4 cellular contexts compared by ENCODE assay signal in genomic region chr16:64579712-64580111, GRCh38.
TF ChIP-seq lines count a peak whose summit lies in the region.

No MANE protein-coding gene starts in this region.

TF ChIP-seq in HepG2, 621 proteins besides CTCF, POLR2A, EP300 and RAD21 (continues in another document):
- TF ChIP-seq FOXJ3 (CRISPR knock-in tag; IDR thresholded peaks at IDR 0.05; ENCODE audit: borderline replicate concordance): no peak
- TF ChIP-seq CEBPB (IDR thresholded peaks at IDR 0.05; ENCODE audit: borderline replicate concordance, low read depth, low read length): peak; percentile 27; the same call in 1 of the 2 replicates
- TF ChIP-seq CENPBD1 (CRISPR knock-in tag; IDR thresholded peaks at IDR 0.05; ENCODE audit: borderline replicate concordance, low read depth): no peak

TF ChIP-seq in IMR-90, 13 proteins besides CTCF, POLR2A, EP300 and RAD21:
- TF ChIP-seq USF2 (IDR thresholded peaks at IDR 0.05; ENCODE audit: low read depth, low read length) (no peak), CEBPB (IDR thresholded peaks at IDR 0.05; ENCODE audit: low read depth, low read length) (peak; percentile 37; the same call in 1 of the 2 replicates)
TF ChIP-seq in IMR-90: peak in this region for 1.

TF ChIP-seq in GM12878, 131 proteins besides CTCF, POLR2A, EP300 and RAD21:
- no peak for TF ChIP-seq NBN (IDR thresholded peaks at IDR 0.05)
- no peak for TF ChIP-seq SMAD1 (IDR thresholded peaks at IDR 0.05; ENCODE audit: low read depth, partially characterized antibody)
- TF ChIP-seq BHLHE40 (IDR thresholded peaks at IDR 0.05; ENCODE audit: borderline replicate concordance in 1 of 2, low read depth in 2 of 2, low read length in 1 of 2): no peak
- no peak for TF ChIP-seq FOXK2 (IDR thresholded peaks at IDR 0.05)
- no peak for TF ChIP-seq CEBPB (IDR thresholded peaks at IDR 0.05; ENCODE audit: borderline replicate concordance in 1 of 2, low read depth in 2 of 2, low read length in 2 of 2)
- TF ChIP-seq ATF7 (IDR thresholded peaks at IDR 0.05; ENCODE audit: low read depth): 0 out of 2 replicates have a peak, but pooled peaks have one; percentile 40

TF ChIP-seq in H1, 55 proteins besides CTCF, POLR2A, EP300 and RAD21:
- TF ChIP-seq SRF (IDR thresholded peaks at IDR 0.05; ENCODE audit: low read depth, low read length): no peak
- TF ChIP-seq SIN3A (conservative IDR thresholded peaks at IDR 0.05 in 1 of 2, IDR thresholded peaks at IDR 0.05 in 1 of 2; ENCODE audit: low read depth in 1 of 2, low read length in 2 of 2): no peak
- no peak for TF ChIP-seq GABPA (IDR thresholded peaks at IDR 0.05; ENCODE audit: borderline replicate concordance, insufficient read depth, low read length)
- TF ChIP-seq POLR2AphosphoS5 (IDR thresholded peaks at IDR 0.05; ENCODE audit: low read depth, low read length): no peak
- no peak for TF ChIP-seq RNF2 (IDR thresholded peaks at IDR 0.05; ENCODE audit: borderline replicate concordance, low read depth, low read length, missing control alignments, poor library complexity, severe bottlenecking)
- no peak for TF ChIP-seq ATF3 (IDR thresholded peaks at IDR 0.05; ENCODE audit: insufficient read depth, low read depth, low read length)
- no peak for TF ChIP-seq RBBP5 (IDR thresholded peaks at IDR 0.05; ENCODE audit: borderline replicate concordance, low read depth, low read length)
- TF ChIP-seq SAP30 (IDR thresholded peaks at IDR 0.05; ENCODE audit: insufficient read depth, insufficient replicate concordance, low read length): no peak
- TF ChIP-seq USF2 (IDR thresholded peaks at IDR 0.05; ENCODE audit: low read length): no peak
- no peak for TF ChIP-seq KDM4A (IDR thresholded peaks at IDR 0.05; ENCODE audit: low read depth, low read length, severe bottlenecking)
- TF ChIP-seq TBP (IDR thresholded peaks at IDR 0.05; ENCODE audit: low read depth, low read length): no peak
- no peak for TF ChIP-seq JUND (IDR thresholded peaks at IDR 0.05; ENCODE audit: low read length)
- TF ChIP-seq TAF7 (optimal IDR thresholded peaks at IDR 0.05; ENCODE audit: borderline replicate concordance, low read depth, low read length): no peak
- no peak for TF ChIP-seq POU5F1 (IDR thresholded peaks at IDR 0.05; ENCODE audit: low read depth, low read length)
- TF ChIP-seq HDAC2 (IDR thresholded peaks at IDR 0.05; ENCODE audit: borderline replicate concordance in 1 of 2, low read depth in 2 of 2, low read length in 2 of 2): no peak
- no peak for TF ChIP-seq ZNF274 (IDR thresholded peaks at IDR 0.05; ENCODE audit: borderline replicate concordance, extremely low read depth, low read length)
- no peak for TF ChIP-seq ATF2 (IDR thresholded peaks at IDR 0.05; ENCODE audit: low read length)
- no peak for TF ChIP-seq JUN (IDR thresholded peaks at IDR 0.05; ENCODE audit: low read depth, low read length)
- TF ChIP-seq NRF1 (IDR thresholded peaks at IDR 0.05; ENCODE audit: low read depth, low read length): no peak
TF ChIP-seq in H1: peak in this region for 0.
